ENCODE assay signal across 8 cellular contexts in the genomic region with DNA sequence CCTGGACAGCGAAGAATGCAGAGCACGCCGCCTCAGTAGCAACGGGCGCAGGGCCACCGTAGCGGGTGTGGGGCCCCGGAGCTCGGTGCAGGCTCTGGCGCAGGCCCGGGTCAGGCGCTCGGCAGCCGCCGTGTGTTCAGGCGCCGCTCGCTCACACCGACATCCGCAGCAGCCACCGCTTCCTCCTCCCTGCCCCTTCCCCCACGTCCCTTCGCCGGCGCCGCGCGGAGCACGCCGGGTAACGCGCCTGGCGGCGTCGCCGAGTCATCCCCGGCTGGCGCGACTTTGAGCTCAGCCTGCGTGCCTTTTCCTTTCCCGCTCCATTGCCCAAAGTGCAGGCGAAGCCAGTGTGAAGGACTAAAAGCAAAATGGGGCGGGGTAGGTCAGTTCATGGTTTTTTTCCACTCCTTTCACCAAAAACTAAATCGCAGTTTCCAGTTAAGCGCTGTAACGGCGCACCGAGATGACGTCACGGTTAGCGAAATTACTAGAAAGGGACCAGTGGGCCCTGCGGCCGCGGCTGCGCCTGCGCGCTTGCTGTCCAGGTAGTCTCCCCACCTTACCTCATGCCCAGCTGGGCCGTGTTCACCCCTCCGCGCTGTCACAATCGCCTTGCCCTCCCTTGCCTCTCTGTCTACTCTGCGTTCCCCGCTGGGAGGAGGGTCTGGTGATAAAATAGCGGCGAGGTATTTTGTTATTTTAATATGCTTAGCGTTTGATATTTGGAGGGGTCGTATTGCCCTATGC. TPM values are rescaled to one million over a fixed set of nuclear protein-coding genes. Genes with fewer than 3 reads are reported as not detected.
DNase-seq lines count a peak whose midpoint lies in the region; ATAC-seq, FAIRE-seq and TF ChIP-seq lines count a peak whose summit lies in the region.

A gene (minus strand): TSS at position 191 of the 747 bp plus-strand sequence. CDS start 279 bp downstream, outside the sequence.

- peak; percentile 93 for TF ChIP-seq POLR2A in GM19193 (IDR thresholded peaks at IDR 0.05; ENCODE audit: extremely low read depth, insufficient read depth, insufficient read length)

- H3K9me1 ChIP-seq in keratinocyte (ENCODE audit: control insufficient read depth, extremely low read depth, insufficient read depth, low read length) = no peaks in the 10 kb centered on the region

- no peak for TF ChIP-seq CTCF in keratinocyte (optimal IDR thresholded peaks at IDR 0.05 in 1 of 3, IDR thresholded peaks at IDR 0.05 in 1 of 3, conservative IDR thresholded peaks at IDR 0.05 in 1 of 3; ENCODE audit: extremely low read depth in 1 of 3, insufficient read depth in 2 of 3, low read length in 3 of 3)

- H4K20me1 ChIP-seq in keratinocyte (ENCODE audit: control insufficient read depth, extremely low read depth, insufficient read depth, low read length) = peaks cover 3% of the 10 kb centered on the region

- H3K4me3 ChIP-seq in keratinocyte (ENCODE audit: control insufficient read depth in 2 of 3, extremely low read depth in 1 of 3, insufficient read depth in 2 of 3, low read depth in 1 of 3, low read length in 3 of 3) = peak within 1 kb of the TSS; percentile 94 to 98 (median 97)

- peak; percentile 84 for ATAC-seq in HG03432 (IDR thresholded peaks at IDR 0.05; ENCODE audit: unreplicated experiment)

- peaks cover 19% of the 10 kb centered on the region for H3K4me1 ChIP-seq in keratinocyte (ENCODE audit: control insufficient read depth, extremely low read depth, insufficient read depth, low read length)

- H2AFZ ChIP-seq in keratinocyte (ENCODE audit: control insufficient read depth, low read length) = peak within 1 kb of the TSS; percentile 100

- no peaks in the 10 kb centered on the region for H3K9me3 ChIP-seq in keratinocyte (ENCODE audit: control insufficient read depth, low read depth, low read length)

- DNase-seq in AML-193 (lab: John Stamatoyannopoulos, UW) = peak; percentile 77 to 86
- peak; percentile 89 for DNase-seq in NCI-H460 (ENCODE audit: extremely low read depth, low read depth)
- peak; percentile 91 for DNase-seq in activated CD4-positive, CD25-positive, alpha-beta regulatory T cell treated with anti-CD3 and anti-CD28 coated beads, Interleukin-2, amount 50 U/mL, for 72 hours
- peak; percentile 91 for DNase-seq in cerebellar cortex (ENCODE audit: low spot score)
- DNase-seq in keratinocyte (ENCODE audit: low read depth, low spot score) = peak; percentile 49
- peak; percentile 79 to 89 (median 88) for DNase-seq in stimulated activated CD4-positive, alpha-beta T cell treated with anti-CD3 and anti-CD28 coated beads, Interleukin-12 subunit alpha, Interleukin-12 subunit beta, amount 100 ng/mL, for 48 hours (ENCODE audit: low read depth in 2 of 3, low spot score in 1 of 3)

- H3K79me2 ChIP-seq in keratinocyte (ENCODE audit: control insufficient read depth, insufficient read depth, low read length) = peaks cover 54% of the 10 kb centered on the region

- peak; percentile 34 for FAIRE-seq in keratinocyte (lab: Jason Lieb, UNC)

- H3K36me3 ChIP-seq in keratinocyte (ENCODE audit: control insufficient read depth in 2 of 2, extremely low read depth in 1 of 2, insufficient read depth in 2 of 2, low read length in 2 of 2) = no peaks in the 10 kb centered on the region

- dilution Hi-C loops in keratinocyte (cut with MboI; ENCODE audit: extremely low pct_ligation_motif_present, low sequenced_read_pairs) = no loop called here

- H3K9ac ChIP-seq in keratinocyte (ENCODE audit: control insufficient read depth, extremely low read depth, insufficient read depth, low read length) = peak within 1 kb of the TSS; percentile 99

- H3K27me3 ChIP-seq in keratinocyte (ENCODE audit: control insufficient read depth, extremely low read depth, insufficient read depth, low read length) = no peaks in the 10 kb centered on the region

- peak within 1 kb of the TSS; percentile 100 for H3K27ac ChIP-seq in keratinocyte (ENCODE audit: control insufficient read depth, insufficient read depth, low read length)

- peak within 1 kb of the TSS; percentile 98 for H3K4me2 ChIP-seq in keratinocyte (ENCODE audit: control insufficient read depth, extremely low read depth, insufficient read depth, low read depth, low read length)

RNA-seq across cellular contexts. Expression of the gene that starts here (rescaled TPM):
- total RNA-seq in NCI-H460 (2014; rRNA removed; shearing (Covaris generic)) = 111 and 114 TPM in 2 replicates
- polyA plus RNA-seq in NCI-H460 (2014; cell fraction: nucleus; rRNA removed) = 66.0 and 84.5 TPM in 2 replicates
- polyA plus RNA-seq in keratinocyte = 111 to 148 TPM (median 145 TPM) in 3 replicates
- 97.6 TPM for polyA plus RNA-seq in keratinocyte (2011; ENCODE audit: low read depth)
- polyA plus RNA-seq in keratinocyte (2011; cell fraction: cytosol; rRNA removed) = 83.3 and 162 TPM in 2 replicates
- polyA plus RNA-seq in keratinocyte (2011; cell fraction: nucleus; rRNA removed) = 107 and 113 TPM in 2 replicates
- 79.9 and 83.9 TPM in 2 replicates for polyA plus RNA-seq in keratinocyte (2012; ENCODE audit: low replicate concordance)
- polyA minus RNA-seq in keratinocyte = 154 to 278 TPM (median 225 TPM) in 3 replicates
- polyA minus RNA-seq in keratinocyte (2011; cell fraction: cytosol; rRNA and poly(A)+ RNA removed) = 127 TPM
- polyA minus RNA-seq in keratinocyte (2011; cell fraction: nucleus; rRNA and poly(A)+ RNA removed) = 99.2 and 154 TPM in 2 replicates

Comparison
In these comparisons a context has a peak if more than half of its experiments do, and no peak if none do; other contexts are left out.
1. Peak in every context shown above with its lines: DNase-seq, ATAC-seq, H3K4me3 ChIP-seq and H3K27ac ChIP-seq.